ENCODE assay signal across 22 cellular contexts in the genomic region with DNA sequence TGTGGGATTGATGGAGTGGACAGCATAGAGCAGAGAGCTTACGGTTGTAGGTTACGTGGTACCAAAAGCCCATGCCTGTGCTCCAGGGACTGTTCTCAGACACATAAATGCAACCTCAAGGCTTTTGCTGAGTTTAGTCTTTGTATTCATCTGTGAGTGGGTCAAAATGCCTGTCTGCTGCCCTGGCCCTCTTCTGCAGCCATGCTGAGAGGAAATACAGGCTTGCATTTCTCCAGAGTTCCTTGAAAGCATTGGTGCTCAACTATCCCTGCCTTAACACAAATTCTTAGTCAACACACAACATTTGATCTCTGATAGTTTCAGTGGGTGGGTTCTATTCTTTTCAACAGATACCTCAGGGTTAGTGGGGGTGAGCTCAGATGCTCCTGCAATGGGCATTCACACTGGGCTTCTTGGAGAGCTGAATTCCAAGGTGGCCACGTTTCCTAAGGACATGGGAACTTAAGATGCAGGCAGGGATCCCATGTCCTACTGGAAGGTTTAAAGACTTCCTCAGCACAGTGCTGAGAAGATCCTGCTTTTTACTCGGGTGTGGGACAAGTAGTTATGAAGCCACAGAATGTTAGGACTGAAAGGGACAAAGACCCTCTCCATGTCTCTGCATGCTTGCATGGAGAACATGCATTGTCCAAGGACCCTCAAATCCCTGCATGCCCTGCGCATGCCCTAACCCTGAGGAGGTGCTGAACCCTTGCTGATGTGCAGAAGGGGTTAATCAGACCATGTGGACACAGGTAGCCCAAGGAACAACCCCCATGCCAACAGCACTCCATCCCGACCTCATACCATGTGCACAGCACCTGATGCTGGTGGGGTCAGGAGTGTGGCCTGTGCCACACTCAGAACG. TPM values are rescaled to one million over a fixed set of nuclear protein-coding genes. Genes with fewer than 3 reads are reported as not detected.
DNase-seq lines count a peak whose midpoint lies in the region; ATAC-seq and TF ChIP-seq lines count a peak whose summit lies in the region.
"Had no signal": no experiment of that assay in that cellular context is flagged by ENCODE, and none has a peak within 500 bp of the region (broad histone marks: within the 10 kb centered on the region; RNA-seq: fewer than 3 reads in every experiment).

No MANE protein-coding gene starts in this region.

- peak overlapping the region; percentile 23 for H3K4me3 Mint-ChIP-seq in CD4-positive, alpha-beta T cell
- H3K4me3 Mint-ChIP-seq in memory B cell = no peak overlapping the region
- H3K4me3 Mint-ChIP-seq: CD8-positive, alpha-beta T cell had no signal

- peaks cover 83% of the 10 kb centered on the region for H3K4me1 Mint-ChIP-seq in CD4-positive, alpha-beta T cell (ENCODE audit: low read depth)
- H3K4me1 Mint-ChIP-seq in memory B cell = peaks cover 60% of the 10 kb centered on the region

- POLR2A ChIA-PET in CD4-positive, alpha-beta T cell (lab: Charles Lee) = interaction anchor here (0.9 to 1.6 kb wide), 4 partner anchors 9 to 157 kb away, joined by 3 to 4 read pairs (median 4); partner anchors contain the start of genes ANKRD16 and FBH1

- no peaks in the 10 kb centered on the region for H3K9me3 Mint-ChIP-seq in CD4-positive, alpha-beta T cell
- no peaks in the 10 kb centered on the region for H3K9me3 Mint-ChIP-seq in memory B cell
- H3K9me3 Mint-ChIP-seq: CD8-positive, alpha-beta T cell had no signal

- no peaks in the 10 kb centered on the region for H3K9me3 ChIP-seq in CD4-positive, alpha-beta T cell (ENCODE audit: control insufficient read depth, low read length)
- H3K9me3 ChIP-seq: MG63, uterus had no signal

- intact Hi-C loops in CD4-positive, alpha-beta T cell (cut with DNase I, micrococcal nuclease) = loop anchor here in 1 of 2 experiments (5.0 kb wide), 1 partner anchor 69 kb away; the partner anchor contains the start of gene IL15RA

- H3K27ac ChIP-seq in CD4-positive, alpha-beta T cell (ENCODE audit: low read depth, low read length) = no peak overlapping the region
- H3K27ac ChIP-seq: hepatocyte, uterus had no signal

- no peaks in the 10 kb centered on the region for H3K27me3 Mint-ChIP-seq in CD4-positive, alpha-beta T cell
- H3K27me3 Mint-ChIP-seq in memory B cell = no peaks in the 10 kb centered on the region

- H3K27me3 ChIP-seq in CD4-positive, alpha-beta T cell (ENCODE audit: control insufficient read depth, insufficient read depth, low read length) = no peaks in the 10 kb centered on the region
- H3K27me3 ChIP-seq: uterus had no signal

- CTCF ChIA-PET in CD4-positive, alpha-beta T cell (lab: Charles Lee) = interaction anchor here (0.8 to 2.1 kb wide), 4 partner anchors 27 to 40 kb away, joined by 3 to 8 read pairs (median 3); no protein-coding TSS in a partner anchor

- H3K36me3 Mint-ChIP-seq in CD4-positive, alpha-beta T cell (ENCODE audit: low read depth) = peaks cover 7% of the 10 kb centered on the region
- H3K36me3 Mint-ChIP-seq in memory B cell = no peaks in the 10 kb centered on the region
- H3K36me3 Mint-ChIP-seq: CD8-positive, alpha-beta T cell had no signal

- peak; percentile 6 to 20 for DNase-seq in activated CD4-positive, alpha-beta T cell treated with anti-CD3 and anti-CD28 coated beads, Interleukin-2, amount 50 U/mL, for 48 hours
- DNase-seq in activated CD4-positive, alpha-beta T cell treated with anti-CD3 and anti-CD28 coated beads for 1 hour = no peak
- DNase-seq in CD4-positive, alpha-beta T cell = no peak
- peak; percentile 48 to 49 for DNase-seq in activated T-cell treated with anti-CD3 and anti-CD28 coated beads, Interleukin-2, amount 50 U/mL, for 48 hours
- DNase-seq in memory B cell (ENCODE audit: low spot score in 2 of 2) (peak in 1 of 2 donors; percentile 8), iPS-NIHi11 (ENCODE audit: low spot score) (no peak), T-helper 9 cell (no peak)
- DNase-seq: caudate nucleus; DMS79 treated with DMSO at 0.1 percent for 48 hours; mesenchymal stem cell; MG63; NCI-H1694; NCI-H226; NK-92 treated with Interleukin-12 subunit alpha and Interleukin-12 subunit beta, amount 100 ng/mL, for 24 hours; uterus had no signal

- peak overlapping the region; percentile 77 for H3K27ac Mint-ChIP-seq in CD4-positive, alpha-beta T cell
- peak overlapping the region; percentile 71 for H3K27ac Mint-ChIP-seq in memory B cell
- H3K27ac Mint-ChIP-seq: CD8-positive, alpha-beta T cell had no signal

- no peak for ATAC-seq in CD4-positive, alpha-beta T cell (ENCODE audit: poor library complexity)
- ATAC-seq in memory B cell (ENCODE audit: low read depth) (no peak), HG02840 (IDR thresholded peaks at IDR 0.05; ENCODE audit: low FRiP score, unreplicated experiment) (no peak)
- ATAC-seq: CD8-positive, alpha-beta T cell; Right ventricle myocardium inferior had no signal

- TF ChIP-seq CTCF in CD4-positive, alpha-beta T cell (IDR thresholded peaks at IDR 0.05) = no peak

RNA-seq across cellular contexts. Expression of gene IL2RA, which starts 15.5 kb away (rescaled TPM):
- total RNA-seq in CD4-positive, alpha-beta T cell = 1 to 10 TPM; 4.9 to 5.4 TPM
- total RNA-seq: A673, H1, hepatocyte, renal cortical epithelial cell had no signal

RNA-seq across cellular contexts. Expression of gene RBM17, which starts 42.1 kb away (rescaled TPM):
- 100 to 1,000 TPM; 143 to 150 TPM for total RNA-seq in CD4-positive, alpha-beta T cell

Comparison
In these comparisons a context has a peak if more than half of its experiments do, and no peak if none do; other contexts are left out.
1. DNase-seq: peak in activated CD4-positive, alpha-beta T cell treated with anti-CD3 and anti-CD28 coated beads, Interleukin-2, amount 50 U/mL, for 48 hours (2 of 2) and activated T-cell treated with anti-CD3 and anti-CD28 coated beads, Interleukin-2, amount 50 U/mL, for 48 hours (2 of 2); none in activated CD4-positive, alpha-beta T cell treated with anti-CD3 and anti-CD28 coated beads for 1 hour (single experiment), CD4-positive, alpha-beta T cell (0 of 10), iPS-NIHi11 (single experiment) and T-helper 9 cell (single experiment).